11 cellular contexts compared by ENCODE assay signal in the genomic region with DNA sequence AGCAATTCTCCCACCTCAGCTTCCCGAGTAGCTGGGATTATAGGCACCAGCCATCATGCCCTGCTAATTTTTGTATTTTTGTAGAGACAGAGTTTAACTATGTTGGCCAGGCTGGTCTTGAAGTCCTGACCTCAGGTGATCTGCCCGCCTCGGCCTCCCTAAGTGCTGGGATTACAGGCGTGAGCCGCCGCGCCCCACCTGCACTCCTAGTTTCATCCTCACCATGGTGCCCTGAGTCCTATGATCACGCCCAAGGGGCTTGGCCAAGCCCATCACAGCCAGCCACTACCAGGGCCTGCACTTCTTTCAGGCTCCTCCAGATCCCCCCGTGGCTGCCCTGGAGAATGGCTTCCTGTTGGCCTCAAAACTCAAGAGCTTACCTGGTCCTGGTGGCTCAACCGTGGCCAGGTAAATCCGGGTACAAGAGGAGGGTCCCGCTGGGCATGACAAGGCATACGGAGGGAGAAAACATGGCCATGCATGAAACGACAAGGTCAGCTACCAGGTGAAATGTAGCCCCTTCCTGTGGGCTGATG. TPM values are rescaled to one million over a fixed set of nuclear protein-coding genes. Genes with fewer than 3 reads are reported as not detected.
DNase-seq lines count a peak whose midpoint lies in the region; ATAC-seq, FAIRE-seq and TF ChIP-seq lines count a peak whose summit lies in the region.
"Had no signal": no experiment of that assay in that cellular context is flagged by ENCODE, and none has a peak within 500 bp of the region (broad histone marks: within the 10 kb centered on the region; RNA-seq: fewer than 3 reads in every experiment).

No MANE protein-coding gene starts in this region.

- intact Hi-C loops in Caco-2 (cut with micrococcal nuclease; ENCODE audit: unreplicated experiment): no loop called here
- intact Hi-C loops in pancreas (cut with DNase I): no loop called here

- H3K36me3 ChIP-seq in Caco-2 (ENCODE audit: control insufficient read depth, insufficient read depth, low read length) (no peaks in the 10 kb centered on the region), adipocyte (ENCODE audit: control insufficient read depth, insufficient read depth, low read length, severe bottlenecking) (no peaks in the 10 kb centered on the region), neuronal stem cell (replicated peaks in 1 of 2; ENCODE audit: control insufficient read depth in 2 of 2, insufficient read depth in 2 of 2, low read length in 2 of 2) (no peaks in the 10 kb centered on the region), pancreas (no peaks in the 10 kb centered on the region)

- H3K14ac ChIP-seq in neuronal stem cell (ENCODE audit: low read length): no peak overlapping the region

- TF ChIP-seq CTCF in Caco-2 (IDR thresholded peaks at IDR 0.05; ENCODE audit: insufficient read depth in 1 of 2, low read depth in 1 of 2, low read length in 1 of 2, severe bottlenecking in 1 of 2, unreplicated experiment in 1 of 2) (no peak), pancreas (IDR thresholded peaks at IDR 0.05) (no peak)

- no peak overlapping the region for H4K8ac ChIP-seq in neuronal stem cell (ENCODE audit: low read depth, low read length)

- H4K91ac ChIP-seq in neuronal stem cell (ENCODE audit: low read depth, low read length, poor library complexity): no peak overlapping the region

- H3K9ac ChIP-seq in adipocyte (ENCODE audit: low read length): peak overlapping the region; percentile 67
- H3K9ac ChIP-seq in neuronal stem cell (ENCODE audit: low read depth, low read length, poor library complexity): peak overlapping the region; percentile 53

- no TSS peak for BruUV-seq in Caco-2 (replicated peaks; lab: Mats Ljungman, UMichigan)

- FAIRE-seq in pancreas (lab: Jason Lieb, UNC): no peak

- H3K4me3 ChIP-seq in Caco-2 (ENCODE audit: low read depth, low read length) (no peak overlapping the region), adipocyte (ENCODE audit: low read length) (no peak overlapping the region), neuronal stem cell (ENCODE audit: low read length in 2 of 2) (peak overlapping the region in 1 of 2 donors; percentile 31), pancreas (no peak overlapping the region)

- no peak overlapping the region for H3K4me3 Mint-ChIP-seq in Caco-2 (ENCODE audit: unreplicated experiment)
- H3K4me3 Mint-ChIP-seq: CD4-positive, alpha-beta T cell had no signal

- no peak overlapping the region for H2BK120ac ChIP-seq in neuronal stem cell (ENCODE audit: low read depth, low read length)

- H2BK12ac ChIP-seq in neuronal stem cell (ENCODE audit: low read length): peak overlapping the region; percentile 2

- peak overlapping the region; percentile 93 for H3K18ac ChIP-seq in neuronal stem cell (ENCODE audit: low read length)

- CTCF ChIA-PET in Caco-2 (lab: Charles Lee): no interaction called here

- no peak overlapping the region for H3K4me2 ChIP-seq in neuronal stem cell (ENCODE audit: insufficient read depth, low read length, poor library complexity, severe bottlenecking)

- H3K9me3 Mint-ChIP-seq in Caco-2 (ENCODE audit: unreplicated experiment): no peaks in the 10 kb centered on the region
- H3K9me3 Mint-ChIP-seq: CD4-positive, alpha-beta T cell had no signal

- no peak overlapping the region for H2BK15ac ChIP-seq in neuronal stem cell (ENCODE audit: low read length)

- POLR2A ChIA-PET in Caco-2 (lab: Charles Lee): no interaction called here

- H3K79me1 ChIP-seq in neuronal stem cell (ENCODE audit: low read depth, low read length): no peaks in the 10 kb centered on the region

- H3K36me3 Mint-ChIP-seq in Caco-2 (ENCODE audit: insufficient read depth, unreplicated experiment): peaks cover 5% of the 10 kb centered on the region

- WGBS in neuronal stem cell (ENCODE audit: extremely low coverage in 2 of 2, insufficient read length in 2 of 2, insufficient replicate concordance in 1 of 2), 2 donors: no CpG with 5 or more reads among the region's 14 CpGs
- 66 to 72% methylated on average over 14 of the region's 14 CpGs for WGBS in pancreas, 2 donors

- peak overlapping the region; percentile 3 for H2BK5ac ChIP-seq in neuronal stem cell (ENCODE audit: low read length)

- no peak overlapping the region for H3K23ac ChIP-seq in neuronal stem cell (ENCODE audit: low read depth, low read length, poor library complexity)

- H3K27me3 ChIP-seq in Caco-2 (replicated peaks; ENCODE audit: control insufficient read depth, insufficient read depth, low read length): no peaks in the 10 kb centered on the region
- H3K27me3 ChIP-seq in adipocyte (replicated peaks; ENCODE audit: control insufficient read depth, insufficient read depth, low read length): no peaks in the 10 kb centered on the region
- no peaks in the 10 kb centered on the region for H3K27me3 ChIP-seq in neuronal stem cell (ENCODE audit: control insufficient read depth in 3 of 3, insufficient read depth in 3 of 3, low read depth in 1 of 3, low read length in 3 of 3)
- H3K27me3 ChIP-seq in pancreas: no peaks in the 10 kb centered on the region

- H3K9me3 ChIP-seq in Caco-2 (no peaks in the 10 kb centered on the region), adipocyte (ENCODE audit: control insufficient read depth, low read length) (no peaks in the 10 kb centered on the region), neuronal stem cell (replicated peaks in 1 of 2; ENCODE audit: control insufficient read depth in 2 of 2, insufficient read depth in 1 of 2, low read depth in 1 of 2, low read length in 2 of 2) (no peaks in the 10 kb centered on the region), pancreas (no peaks in the 10 kb centered on the region)

- H2AK5ac ChIP-seq in neuronal stem cell (ENCODE audit: low read depth, low read length): peak overlapping the region; percentile 71

- H3K4me1 ChIP-seq in Caco-2: peaks cover 7% of the 10 kb centered on the region
- H3K4me1 ChIP-seq in adipocyte (ENCODE audit: control insufficient read depth, insufficient read depth, low read length): peaks cover 27% of the 10 kb centered on the region
- peaks cover 18 to 19% of the 10 kb centered on the region in 2 donors for H3K4me1 ChIP-seq in neuronal stem cell (ENCODE audit: control insufficient read depth in 2 of 2, insufficient read depth in 1 of 2, low read depth in 1 of 2, low read length in 2 of 2)
- H3K4me1 ChIP-seq in pancreas: peaks cover 0 to 3% (median 0%) of the 10 kb centered on the region in 3 donors

- no peak overlapping the region for H3K27ac ChIP-seq in neuronal stem cell (replicated peaks; ENCODE audit: low read length)
- H3K27ac ChIP-seq in pancreas: no peak overlapping the region

- H2AFZ ChIP-seq in neuronal stem cell (ENCODE audit: low read length): peak overlapping the region; percentile 86

- DNase-seq in Caco-2: no peak
- DNase-seq in adipocyte (ENCODE audit: low read depth): no peak
- DNase-seq in neuronal stem cell (ENCODE audit: low spot score): no peak
- no peak for DNase-seq in pons (ENCODE audit: low spot score)
- DNase-seq in pancreas: no peak
- DNase-seq: CD4-positive, alpha-beta T cell; MV-4-11; T-helper 1 cell had no signal

- peak overlapping the region; percentile 77 for H3K27ac Mint-ChIP-seq in Caco-2 (ENCODE audit: unreplicated experiment)
- H3K27ac Mint-ChIP-seq: CD4-positive, alpha-beta T cell had no signal

- H3K27me3 Mint-ChIP-seq in Caco-2 (ENCODE audit: insufficient read depth, unreplicated experiment): no peaks in the 10 kb centered on the region
- H3K27me3 Mint-ChIP-seq: CD4-positive, alpha-beta T cell had no signal

- no peak overlapping the region for H3K4ac ChIP-seq in neuronal stem cell (ENCODE audit: low read length)

- H3K4me1 Mint-ChIP-seq in Caco-2 (ENCODE audit: low read depth, unreplicated experiment): peaks cover 19% of the 10 kb centered on the region

- ATAC-seq in pancreas: no peak
- no peak for ATAC-seq in HG03025 (IDR thresholded peaks at IDR 0.05; ENCODE audit: low FRiP score, unreplicated experiment)

RNA-seq across cellular contexts. Expression of a gene that starts 20.4 kb away (rescaled TPM):
- total RNA-seq in Caco-2 (2022): 22.6 and 24.6 TPM in 2 replicates
- 18.5 TPM for polyA plus RNA-seq in neuronal stem cell (2013, experiment 1 of 2)
- polyA plus RNA-seq in neuronal stem cell (2013, experiment 2 of 2): 20.5 TPM
- 10 to 100 TPM in 4 of 6 donors, 1 to 10 TPM in 2; 8.6 to 17.9 (median 12.9) TPM for total RNA-seq in pancreas
- 10 to 100 TPM in 1 of 2 donors, 1 to 10 TPM in 1; 6.1 to 10.7 TPM for polyA plus RNA-seq in pancreas

RNA-seq across cellular contexts. Expression of a gene that starts 22.6 kb away (rescaled TPM):
- total RNA-seq in Caco-2 (2022): 12.3 and 13.1 TPM in 2 replicates
- 7.6 TPM for polyA plus RNA-seq in neuronal stem cell (2013, experiment 1 of 2)
- polyA plus RNA-seq in neuronal stem cell (2013, experiment 2 of 2): 7.9 TPM
- total RNA-seq in pancreas: 10 to 100 TPM in 4 of 6 donors, 1 to 10 TPM in 2; 5.5 to 14.9 (median 10.9) TPM
- 10 to 100 TPM in 1 of 2 donors, 1 to 10 TPM in 1; 7.3 to 15.1 TPM for polyA plus RNA-seq in pancreas
- total RNA-seq: CD4-positive, alpha-beta T cell had no signal

RNA-seq across cellular contexts. Expression of a gene that starts 51.4 kb away (rescaled TPM):
- total RNA-seq in Caco-2 (2022) (not detected in 2 replicates), pancreas (under 1 TPM; 0.12 to 0.24 (median 0.19) TPM)
- polyA plus RNA-seq in neuronal stem cell (2013, experiment 1 of 2): 0.04 TPM
- 0.04 TPM for polyA plus RNA-seq in neuronal stem cell (2013, experiment 2 of 2)
- polyA plus RNA-seq in pancreas: under 1 TPM; 0.40 to 0.42 TPM
- total RNA-seq: CD4-positive, alpha-beta T cell; epithelial cell of proximal tubule had no signal
- polyA plus RNA-seq: keratinocyte had no signal

RNA-seq across cellular contexts. Expression of a gene that starts 57.9 kb away (rescaled TPM):
- total RNA-seq in Caco-2 (2022) (74.1 and 76.5 TPM in 2 replicates), pancreas (10 to 100 TPM; 12.2 to 29.6 (median 22.7) TPM)
- polyA plus RNA-seq in neuronal stem cell (2013, experiment 1 of 2): 76.9 TPM
- polyA plus RNA-seq in neuronal stem cell (2013, experiment 2 of 2): 74.7 TPM
- polyA plus RNA-seq in pancreas: 100 to 1,000 TPM in 1 of 2 donors, 10 to 100 TPM in 1; 69.6 to 106 TPM
